ENCODE assay signal across 26 cellular contexts in genomic region chr17:77358801-77359716, GRCh38.
DNase-seq lines count a peak whose midpoint lies in the region; ATAC-seq, FAIRE-seq and TF ChIP-seq lines count a peak whose summit lies in the region.
"Had no signal": no experiment of that assay in that cellular context is flagged by ENCODE, and none has a peak within 500 bp of the region (broad histone marks: within the 10 kb centered on the region; RNA-seq: fewer than 3 reads in every experiment).

No MANE protein-coding gene starts in this region.

- H3K36me3 ChIP-seq in GM12878 (ENCODE audit: control insufficient read depth in 2 of 2, insufficient read depth in 2 of 2, low read length in 1 of 2), result peaks cover 0 to 8% of the 10 kb centered on the region in 2 experiments; a peak in 3 of 4 replicates
- no peaks in the 10 kb centered on the region for H3K36me3 ChIP-seq in testis (ENCODE audit: low read depth, missing control alignments)
- H3K36me3 ChIP-seq: gastrocnemius medialis, neural progenitor cell, SJCRH30 had no signal

- no peak for TF ChIP-seq EP300 in GM12878 (IDR thresholded peaks at IDR 0.05; ENCODE audit: borderline replicate concordance in 1 of 2, control insufficient read depth in 1 of 2, low read depth in 2 of 2, low read length in 2 of 2)

- peaks cover 8% of the 10 kb centered on the region for H3K79me2 ChIP-seq in GM12878 (ENCODE audit: control insufficient read depth, insufficient read depth, low read length)

- ATAC-seq in GM12878, result no peak
- ATAC-seq in HG02798 (IDR thresholded peaks at IDR 0.05; ENCODE audit: poor library complexity, unreplicated experiment), result no peak
- no peak for ATAC-seq in activated CD8-positive, alpha-beta T cell treated with anti-CD3 and anti-CD28 coated beads for 36 hours
- ATAC-seq: gastrocnemius medialis, left ventricle myocardium superior, T-cell had no signal

- TSS peak; percentile 12 for BruUV-seq in GM12878 (replicated peaks; lab: Mats Ljungman, UMichigan)

- RAD21 ChIA-PET in GM12878 (lab: Charles Lee; ENCODE audit: unreplicated experiment), result interaction anchor here (0.5 kb wide), 1 partner anchor 1831 kb away, joined by 3 read pairs; no protein-coding TSS in a partner anchor

- POLR2A ChIA-PET in GM12878 (lab: Charles Lee), result no interaction called here
- POLR2A ChIA-PET in activated CD8-positive, alpha-beta T cell treated with anti-CD3 and anti-CD28 coated beads for 36 hours (lab: Charles Lee), result interaction anchor here (0.7 to 1.8 kb wide), 5 partner anchors 10 to 16 kb away, joined by 3 to 6 read pairs (median 3); no protein-coding TSS in a partner anchor

- DNase-seq in activated naive CD4-positive, alpha-beta T cell treated with Interleukin-2 at 50 U/mL for 16 hours, result no peak
- no peak for DNase-seq in GM12878 (ENCODE audit: low read depth, low spot score)
- DNase-seq in lower leg skin (ENCODE audit: low spot score in 2 of 2), result peak; percentile 12 to 64
- DNase-seq in testis, result peak; percentile 8
- DNase-seq in activated CD8-positive, alpha-beta T cell treated with anti-CD3 and anti-CD28 coated beads for 36 hours, result no peak
- no peak for DNase-seq in NCI-H226
- DNase-seq: activated CD4-positive, CD25-positive, alpha-beta regulatory T cell treated with anti-CD3 and anti-CD28 coated beads, Interleukin-2, amount 50 U/mL, for 72 hours; DMS53; gastrocnemius medialis; HFFc6; hippocampal formation; left ventricle myocardium superior; NCI-H1048; NCI-H1694 treated with DMSO at 0.1 percent for 48 hours; NCI-H2171; NCI-H524 treated with DMSO at 0.1 percent for 48 hours; NK-92 treated with Interleukin-12 subunit alpha and Interleukin-12 subunit beta, amount 100 ng/mL, for 24 hours; SJCRH30 had no signal

- no peak for TF ChIP-seq RAD21 in GM12878 (IDR thresholded peaks at IDR 0.05; ENCODE audit: insufficient read depth, low read depth, low read length)

- H3K4me2 ChIP-seq in GM12878 (ENCODE audit: control insufficient read depth, insufficient read depth), result no peak overlapping the region
- H3K4me2 ChIP-seq: neural progenitor cell had no signal

- peaks cover 5% of the 10 kb centered on the region for H4K20me1 ChIP-seq in GM12878 (ENCODE audit: control insufficient read depth, insufficient read depth)

- TF ChIP-seq CTCF in GM12878 (IDR thresholded peaks at IDR 0.05 in 2 of 3, conservative IDR thresholded peaks at IDR 0.05 in 1 of 3; ENCODE audit: control insufficient read depth in 2 of 3, extremely low read depth in 1 of 3, insufficient read depth in 1 of 3, low read depth in 3 of 3, low read length in 3 of 3) (no peak), lower leg skin (IDR thresholded peaks at IDR 0.05) (no peak), testis (IDR thresholded peaks at IDR 0.05) (no peak)
- no peak for TF ChIP-seq CTCF in activated CD8-positive, alpha-beta T cell treated with anti-CD3 and anti-CD28 coated beads for 36 hours (IDR thresholded peaks at IDR 0.05)

- no peak overlapping the region for H3K4me3 Mint-ChIP-seq in activated naive CD4-positive, alpha-beta T cell treated with anti-CD3 and anti-CD28 coated beads, Interleukin-2, amount 50 U/mL, for 24 hours
- H3K4me3 Mint-ChIP-seq in activated CD8-positive, alpha-beta T cell treated with anti-CD3 and anti-CD28 coated beads for 36 hours, result no peak overlapping the region
- H3K4me3 Mint-ChIP-seq: HFFc6, neural progenitor cell, T-cell had no signal

- no peaks in the 10 kb centered on the region for H3K9me3 ChIP-seq in GM12878 (replicated peaks; ENCODE audit: control insufficient read depth, insufficient read depth, low read length)
- no peaks in the 10 kb centered on the region for H3K9me3 ChIP-seq in testis
- H3K9me3 ChIP-seq: gastrocnemius medialis, SJCRH30 had no signal

- intact Hi-C loops in GM12878 (cut with micrococcal nuclease; ENCODE audit: unreplicated experiment) (no loop called here), lower leg skin (cut with DNase I; ENCODE audit: low total_unique reads) (no loop called here), testis (cut with DNase I; ENCODE audit: low total_unique reads) (no loop called here)
- intact Hi-C loops in activated CD8-positive, alpha-beta T cell treated with anti-CD3 and anti-CD28 coated beads for 36 hours (cut with micrococcal nuclease), result no loop called here

- H3K27ac ChIP-seq in GM12878 (ENCODE audit: control insufficient read depth, insufficient read depth) (no peak overlapping the region), testis (no peak overlapping the region)
- H3K27ac ChIP-seq: neural progenitor cell, SJCRH30 had no signal

- H3K4me1 ChIP-seq in GM12878 (ENCODE audit: control insufficient read depth, insufficient read depth, low read length), result no peaks in the 10 kb centered on the region
- peaks cover 39% of the 10 kb centered on the region for H3K4me1 ChIP-seq in testis
- H3K4me1 ChIP-seq: neural progenitor cell had no signal

- SMC1A ChIA-PET in GM12878 (lab: Charles Lee; ENCODE audit: uncharacterized antibody, unreplicated experiment), result interaction anchor here (0.8 to 2.3 kb wide), 5 partner anchors 10 to 71 kb away, joined by 3 to 7 read pairs (median 3); no protein-coding TSS in a partner anchor

- peaks cover 30% of the 10 kb centered on the region for H3K4me1 Mint-ChIP-seq in activated naive CD4-positive, alpha-beta T cell treated with anti-CD3 and anti-CD28 coated beads, Interleukin-2, amount 50 U/mL, for 24 hours
- peaks cover 22% of the 10 kb centered on the region for H3K4me1 Mint-ChIP-seq in activated CD8-positive, alpha-beta T cell treated with anti-CD3 and anti-CD28 coated beads for 36 hours (ENCODE audit: low read depth)

- FAIRE-seq in GM12878 (lab: Jason Lieb, UNC), result no peak
- FAIRE-seq: colon, G401.6, GM18507, urothelium cell line had no signal

- no peaks in the 10 kb centered on the region for H3K9me3 Mint-ChIP-seq in activated naive CD4-positive, alpha-beta T cell treated with anti-CD3 and anti-CD28 coated beads, Interleukin-2, amount 50 U/mL, for 24 hours
- H3K9me3 Mint-ChIP-seq in activated CD8-positive, alpha-beta T cell treated with anti-CD3 and anti-CD28 coated beads for 36 hours, result no peaks in the 10 kb centered on the region
- H3K9me3 Mint-ChIP-seq: T-cell had no signal

- WGBS in GM12878 (ENCODE audit: insufficient coverage, insufficient replicate concordance, low lambda C conversion rate, missing lambda C conversion rate), result 75% methylated on average over 11 of the region's 11 CpGs
- WGBS in lower leg skin, 2 donors, result 81 to 84% methylated on average over 11 of the region's 11 CpGs
- WGBS in testis, 2 donors, result 77 to 83% methylated on average over 11 of the region's 11 CpGs

- H3K4me3 ChIP-seq in GM12878 (no peak overlapping the region), lower leg skin (ENCODE audit: low read depth, poor library complexity, severe bottlenecking) (no peak overlapping the region), testis (no peak overlapping the region)
- H3K4me3 ChIP-seq: gastrocnemius medialis, neural progenitor cell, SJCRH30 had no signal

- H3K36me3 Mint-ChIP-seq in activated naive CD4-positive, alpha-beta T cell treated with anti-CD3 and anti-CD28 coated beads, Interleukin-2, amount 50 U/mL, for 24 hours, result no peaks in the 10 kb centered on the region
- no peaks in the 10 kb centered on the region for H3K36me3 Mint-ChIP-seq in activated CD8-positive, alpha-beta T cell treated with anti-CD3 and anti-CD28 coated beads for 36 hours (ENCODE audit: low read depth)
- H3K36me3 Mint-ChIP-seq: neural progenitor cell, T-cell had no signal

- no peaks in the 10 kb centered on the region for H3K27me3 ChIP-seq in GM12878 (replicated peaks in 1 of 2; ENCODE audit: control insufficient read depth in 2 of 2, insufficient read depth in 2 of 2, low read length in 1 of 2)
- no peaks in the 10 kb centered on the region for H3K27me3 ChIP-seq in testis
- H3K27me3 ChIP-seq: gastrocnemius medialis, neural progenitor cell, SJCRH30 had no signal

- TF ChIP-seq POLR2A in GM12878 (IDR thresholded peaks at IDR 0.05; ENCODE audit: low read depth, low read length) (no peak), lower leg skin (IDR thresholded peaks at IDR 0.05) (no peak), testis (IDR thresholded peaks at IDR 0.05) (no peak)

- no peak overlapping the region for H2AFZ ChIP-seq in GM12878 (ENCODE audit: control insufficient read depth, low read depth, low read length)
- H2AFZ ChIP-seq: neural progenitor cell had no signal

- in situ Hi-C loops in GM12878 (cut with MboI), result no loop called here

- H3K27ac Mint-ChIP-seq in activated naive CD4-positive, alpha-beta T cell treated with anti-CD3 and anti-CD28 coated beads, Interleukin-2, amount 50 U/mL, for 24 hours, result peak overlapping the region; percentile 19
- no peak overlapping the region for H3K27ac Mint-ChIP-seq in activated CD8-positive, alpha-beta T cell treated with anti-CD3 and anti-CD28 coated beads for 36 hours
- H3K27ac Mint-ChIP-seq: neural progenitor cell had no signal

- H3K9ac ChIP-seq in GM12878 (ENCODE audit: control insufficient read depth, insufficient read depth, low read length), result no peak overlapping the region
- H3K9ac ChIP-seq: neural progenitor cell had no signal

- H3K27me3 Mint-ChIP-seq in activated naive CD4-positive, alpha-beta T cell treated with anti-CD3 and anti-CD28 coated beads, Interleukin-2, amount 50 U/mL, for 24 hours, result no peaks in the 10 kb centered on the region
- no peaks in the 10 kb centered on the region for H3K27me3 Mint-ChIP-seq in activated CD8-positive, alpha-beta T cell treated with anti-CD3 and anti-CD28 coated beads for 36 hours
- H3K27me3 Mint-ChIP-seq: T-cell had no signal

- CTCF ChIA-PET in GM12878 (lab: Yijun Ruan, JAX), result interaction anchor here (1.3 kb wide), 1 partner anchor 10 kb away, joined by 4 read pairs; no protein-coding TSS in a partner anchor
- CTCF ChIA-PET in activated CD8-positive, alpha-beta T cell treated with anti-CD3 and anti-CD28 coated beads for 36 hours (lab: Charles Lee), result interaction anchor here (0.8 to 2.4 kb wide), 4 partner anchors 7 to 41 kb away, joined by 3 to 8 read pairs (median 6); no protein-coding TSS in a partner anchor

TF ChIP-seq in GM12878, 131 proteins besides CTCF, POLR2A, EP300 and RAD21 (continues in another document):
- TF ChIP-seq HDGF (IDR thresholded peaks at IDR 0.05) (no peak), TCF12 (IDR thresholded peaks at IDR 0.05; ENCODE audit: low read depth, low read length) (no peak), NR2C1 (IDR thresholded peaks at IDR 0.05) (no peak), SMC3 (IDR thresholded peaks at IDR 0.05; ENCODE audit: borderline replicate concordance, low read length) (no peak), TARDBP (IDR thresholded peaks at IDR 0.05; ENCODE audit: borderline replicate concordance) (no peak), ZBED1 (IDR thresholded peaks at IDR 0.05; ENCODE audit: borderline replicate concordance) (no peak), SP1 (IDR thresholded peaks at IDR 0.05; ENCODE audit: low read depth, low read length) (no peak)

Comparison
In these comparisons a context has a peak if more than half of its experiments do, and no peak if none do; other contexts are left out.
1. DNase-seq: peak in lower leg skin (2 of 2) and testis (single experiment); none in activated naive CD4-positive, alpha-beta T cell treated with Interleukin-2 at 50 U/mL for 16 hours (single experiment), GM12878 (single experiment), activated CD8-positive, alpha-beta T cell treated with anti-CD3 and anti-CD28 coated beads for 36 hours (single experiment) and NCI-H226 (single experiment).